28 cellular contexts compared by ENCODE assay signal in genomic region chr20:62326559-62326958, GRCh38.
"Had no signal": no experiment of that assay in that cellular context is flagged by ENCODE, and none has a peak within 500 bp of the region (broad histone marks: within the 10 kb centered on the region; RNA-seq: fewer than 3 reads in every experiment).

No MANE protein-coding gene starts in this region.

- H3K4me1 ChIP-seq: left lung, pancreas, prostate gland, sigmoid colon, spleen, stomach, tibial nerve had no signal

- H3K4me3 Mint-ChIP-seq: immature natural killer cell; naive thymus-derived CD4-positive, alpha-beta T cell; natural killer cell treated with Interleukin-12 subunit alpha and Interleukin-12 subunit beta and Interleukin-15 and Interleukin-18, amount 100 ng/mL, for 72 hours; stimulated activated effector memory CD8-positive, alpha-beta T cell treated with anti-CD3 and anti-CD28 coated beads, Interleukin-12 subunit alpha, Interleukin-12 subunit beta, amount 100 ng/mL, for 72 hours; type B pancreatic cell had no signal

- H3K27me3 ChIP-seq: heart left ventricle, left lung, pancreas, sigmoid colon, spleen, stomach, tibial nerve had no signal

- H3K27ac ChIP-seq: heart left ventricle, left lung, pancreas, prostate gland, sigmoid colon, spleen, stomach, thoracic aorta, tibial nerve had no signal

- H3K27me3 Mint-ChIP-seq: naive thymus-derived CD4-positive, alpha-beta T cell; natural killer cell treated with Interleukin-12 subunit alpha and Interleukin-12 subunit beta and Interleukin-15 and Interleukin-18, amount 100 ng/mL, for 72 hours; type B pancreatic cell had no signal

- ATAC-seq: heart left ventricle; left colon; left lung; mucosa of descending colon; naive thymus-derived CD4-positive, alpha-beta T cell; natural killer cell treated with Interleukin-12 subunit alpha and Interleukin-12 subunit beta and Interleukin-15 and Interleukin-18, amount 100 ng/mL, for 72 hours; pancreas; right cardiac atrium; stimulated activated effector memory CD8-positive, alpha-beta T cell treated with anti-CD3 and anti-CD28 coated beads, Interleukin-12 subunit alpha, Interleukin-12 subunit beta, amount 100 ng/mL, for 72 hours had no signal

- H3K4me1 Mint-ChIP-seq: immature natural killer cell; stimulated activated effector memory CD8-positive, alpha-beta T cell treated with anti-CD3 and anti-CD28 coated beads, Interleukin-12 subunit alpha, Interleukin-12 subunit beta, amount 100 ng/mL, for 72 hours had no signal

- H3K9me3 ChIP-seq: heart left ventricle, left lung, mucosa of descending colon, pancreas, prostate gland, sigmoid colon, spleen, stomach, thoracic aorta, tibial nerve had no signal

- H3K9me3 Mint-ChIP-seq: natural killer cell treated with Interleukin-12 subunit alpha and Interleukin-12 subunit beta and Interleukin-15 and Interleukin-18, amount 100 ng/mL, for 72 hours; stimulated activated effector memory CD8-positive, alpha-beta T cell treated with anti-CD3 and anti-CD28 coated beads, Interleukin-12 subunit alpha, Interleukin-12 subunit beta, amount 100 ng/mL, for 72 hours; type B pancreatic cell had no signal

- H3K27ac Mint-ChIP-seq: immature natural killer cell; naive thymus-derived CD4-positive, alpha-beta T cell; natural killer cell treated with Interleukin-12 subunit alpha and Interleukin-12 subunit beta and Interleukin-15 and Interleukin-18, amount 100 ng/mL, for 72 hours had no signal

- H3K4me3 ChIP-seq: heart left ventricle, left lung, lung, mucosa of descending colon, pancreas, prostate gland, sigmoid colon, spleen, stomach, thoracic aorta, tibial nerve had no signal

- DNase-seq: hypothalamus; immature natural killer cell; kidney; left colon; midbrain; mucosa of descending colon; naive thymus-derived CD4-positive, alpha-beta T cell; nucleus accumbens; posterior cingulate gyrus; retina; sigmoid colon; small intestine; spleen; stimulated activated CD4-positive, alpha-beta T cell treated with anti-CD3 and anti-CD28 coated beads, Interleukin-4, amount 100 ng/mL, for 24 hours; stimulated activated naive CD4-positive, alpha-beta T cell; stomach had no signal

- FAIRE-seq: islet of Langerhans, kidney, pancreas, small intestine had no signal
